ENCODE assay signal across 1 cellular context in the genomic region with DNA sequence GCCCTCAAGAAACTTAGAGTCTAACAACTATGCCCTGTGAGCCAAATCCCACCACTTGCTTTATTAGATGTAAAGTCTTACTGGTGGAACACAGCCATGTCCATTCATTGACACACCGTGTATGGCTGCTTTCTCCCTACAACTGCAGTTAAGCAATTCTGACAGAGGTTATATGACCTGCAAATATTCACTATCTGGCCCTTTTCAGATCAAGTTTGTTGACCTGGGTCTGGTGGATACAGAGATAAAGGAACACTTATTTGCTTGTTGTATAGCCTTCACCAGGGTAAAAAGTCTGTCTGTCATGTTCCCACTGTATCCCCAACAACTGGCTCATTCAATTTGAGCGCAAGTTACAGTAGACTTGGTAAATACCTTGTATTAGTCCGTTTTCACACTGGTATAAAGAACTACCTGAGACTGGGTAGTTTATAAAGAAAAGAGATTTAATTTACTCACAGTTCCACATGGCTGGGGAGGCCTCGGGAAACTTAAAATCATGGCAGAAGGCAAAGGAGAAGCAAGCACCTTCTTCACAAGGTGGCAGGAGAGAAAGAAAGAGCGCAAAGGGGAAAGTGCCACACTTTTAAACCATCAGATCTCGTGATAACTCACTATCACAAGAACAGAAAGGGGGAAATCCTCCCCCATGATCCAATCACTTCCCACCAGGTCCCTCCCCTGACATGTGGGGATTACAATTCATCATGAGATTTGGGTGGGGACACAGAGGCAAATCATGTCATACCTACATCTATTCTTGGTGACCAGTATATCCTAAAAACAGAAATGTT.
TF ChIP-seq lines count a peak whose summit lies in the region.

No MANE protein-coding gene starts in this region.

TF ChIP-seq in HepG2, 621 proteins besides CTCF, POLR2A, EP300 and RAD21 (continued from another document and continues in another):
- TF ChIP-seq ZNF770 (CRISPR knock-in tag; IDR thresholded peaks at IDR 0.05) (no peak), ZNF780A (CRISPR knock-in tag; IDR thresholded peaks at IDR 0.05) (no peak), SALL1 (CRISPR knock-in tag; IDR thresholded peaks at IDR 0.05) (peak; percentile 53; the same call in 1 of the 2 replicates), AFF4 (CRISPR knock-in tag; IDR thresholded peaks at IDR 0.05) (peak; percentile 33; the same call in 1 of the 2 replicates), NFKB2 (CRISPR knock-in tag; IDR thresholded peaks at IDR 0.05; ENCODE audit: borderline replicate concordance) (no peak), KLF11 (CRISPR knock-in tag; IDR thresholded peaks at IDR 0.05) (no peak), KLF6 (CRISPR knock-in tag; IDR thresholded peaks at IDR 0.05) (no peak), ZNF180 (CRISPR knock-in tag; IDR thresholded peaks at IDR 0.05; ENCODE audit: borderline replicate concordance, low read depth) (no peak), ZNF737 (CRISPR knock-in tag; IDR thresholded peaks at IDR 0.05; ENCODE audit: borderline replicate concordance) (no peak), ZNF609 (CRISPR knock-in tag; IDR thresholded peaks at IDR 0.05; ENCODE audit: borderline replicate concordance) (peak; percentile 97), ZNF589 (CRISPR knock-in tag; conservative IDR thresholded peaks at IDR 0.05) (no peak), NFIC (IDR thresholded peaks at IDR 0.05; ENCODE audit: low read length) (peak; percentile 94), NCOR1 (IDR thresholded peaks at IDR 0.05; ENCODE audit: borderline replicate concordance, low read length) (peak; percentile 78; the same call in 1 of the 2 replicates), ZNF512B (CRISPR knock-in tag; IDR thresholded peaks at IDR 0.05; ENCODE audit: borderline replicate concordance) (no peak), ZBTB20 (CRISPR knock-in tag; IDR thresholded peaks at IDR 0.05; ENCODE audit: borderline replicate concordance, low read depth) (peak; percentile 76), HDAC6 (IDR thresholded peaks at IDR 0.05; ENCODE audit: low read depth, low read length) (no peak), ZNF343 (CRISPR knock-in tag; IDR thresholded peaks at IDR 0.05) (no peak), ZNF768 (CRISPR knock-in tag; IDR thresholded peaks at IDR 0.05) (no peak), MIXL1 (CRISPR knock-in tag; IDR thresholded peaks at IDR 0.05) (peak; percentile 75; the same call in 1 of the 2 replicates), ZBTB3 (CRISPR knock-in tag; IDR thresholded peaks at IDR 0.05; ENCODE audit: borderline replicate concordance, low read depth) (no peak), MYNN (CRISPR knock-in tag; IDR thresholded peaks at IDR 0.05; ENCODE audit: low read depth) (no peak), RXRB (CRISPR knock-in tag; IDR thresholded peaks at IDR 0.05; ENCODE audit: borderline replicate concordance) (peak; percentile 92), SMAD1 (CRISPR knock-in tag; IDR thresholded peaks at IDR 0.05; ENCODE audit: borderline replicate concordance, low read depth) (no peak), ZGPAT (CRISPR knock-in tag; IDR thresholded peaks at IDR 0.05) (peak; percentile 64; the same call in 1 of the 2 replicates)
- TF ChIP-seq, protein P1, sequence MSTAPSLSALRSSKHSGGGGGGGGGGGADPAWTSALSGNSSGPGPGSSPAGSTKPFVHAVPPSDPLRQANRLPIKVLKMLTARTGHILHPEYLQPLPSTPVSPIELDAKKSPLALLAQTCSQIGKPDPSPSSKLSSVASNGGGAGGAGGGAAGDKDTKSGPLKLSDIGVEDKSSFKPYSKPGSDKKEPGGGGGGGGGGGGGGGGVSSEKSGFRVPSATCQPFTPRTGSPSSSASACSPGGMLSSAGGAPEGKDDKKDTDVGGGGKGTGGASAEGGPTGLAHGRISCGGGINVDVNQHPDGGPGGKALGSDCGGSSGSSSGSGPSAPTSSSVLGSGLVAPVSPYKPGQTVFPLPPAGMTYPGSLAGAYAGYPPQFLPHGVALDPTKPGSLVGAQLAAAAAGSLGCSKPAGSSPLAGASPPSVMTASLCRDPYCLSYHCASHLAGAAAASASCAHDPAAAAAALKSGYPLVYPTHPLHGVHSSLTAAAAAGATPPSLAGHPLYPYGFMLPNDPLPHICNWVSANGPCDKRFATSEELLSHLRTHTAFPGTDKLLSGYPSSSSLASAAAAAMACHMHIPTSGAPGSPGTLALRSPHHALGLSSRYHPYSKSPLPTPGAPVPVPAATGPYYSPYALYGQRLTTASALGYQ (CRISPR knock-in tag; IDR thresholded peaks at IDR 0.05): peak; percentile 87; the same call in 1 of the 2 replicates
- TF ChIP-seq, protein P2, sequence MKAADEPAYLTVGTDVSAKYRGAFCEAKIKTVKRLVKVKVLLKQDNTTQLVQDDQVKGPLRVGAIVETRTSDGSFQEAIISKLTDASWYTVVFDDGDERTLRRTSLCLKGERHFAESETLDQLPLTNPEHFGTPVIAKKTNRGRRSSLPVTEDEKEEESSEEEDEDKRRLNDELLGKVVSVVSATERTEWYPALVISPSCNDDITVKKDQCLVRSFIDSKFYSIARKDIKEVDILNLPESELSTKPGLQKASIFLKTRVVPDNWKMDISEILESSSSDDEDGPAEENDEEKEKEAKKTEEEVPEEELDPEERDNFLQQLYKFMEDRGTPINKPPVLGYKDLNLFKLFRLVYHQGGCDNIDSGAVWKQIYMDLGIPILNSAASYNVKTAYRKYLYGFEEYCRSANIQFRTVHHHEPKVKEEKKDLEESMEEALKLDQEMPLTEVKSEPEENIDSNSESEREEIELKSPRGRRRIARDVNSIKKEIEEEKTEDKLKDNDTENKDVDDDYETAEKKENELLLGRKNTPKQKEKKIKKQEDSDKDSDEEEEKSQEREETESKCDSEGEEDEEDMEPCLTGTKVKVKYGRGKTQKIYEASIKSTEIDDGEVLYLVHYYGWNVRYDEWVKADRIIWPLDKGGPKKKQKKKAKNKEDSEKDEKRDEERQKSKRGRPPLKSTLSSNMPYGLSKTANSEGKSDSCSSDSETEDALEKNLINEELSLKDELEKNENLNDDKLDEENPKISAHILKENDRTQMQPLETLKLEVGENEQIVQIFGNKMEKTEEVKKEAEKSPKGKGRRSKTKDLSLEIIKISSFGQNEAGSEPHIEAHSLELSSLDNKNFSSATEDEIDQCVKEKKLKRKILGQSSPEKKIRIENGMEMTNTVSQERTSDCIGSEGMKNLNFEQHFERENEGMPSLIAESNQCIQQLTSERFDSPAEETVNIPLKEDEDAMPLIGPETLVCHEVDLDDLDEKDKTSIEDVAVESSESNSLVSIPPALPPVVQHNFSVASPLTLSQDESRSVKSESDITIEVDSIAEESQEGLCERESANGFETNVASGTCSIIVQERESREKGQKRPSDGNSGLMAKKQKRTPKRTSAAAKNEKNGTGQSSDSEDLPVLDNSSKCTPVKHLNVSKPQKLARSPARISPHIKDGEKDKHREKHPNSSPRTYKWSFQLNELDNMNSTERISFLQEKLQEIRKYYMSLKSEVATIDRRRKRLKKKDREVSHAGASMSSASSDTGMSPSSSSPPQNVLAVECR (CRISPR knock-in tag; IDR thresholded peaks at IDR 0.05; ENCODE audit: borderline replicate concordance): peak; percentile 24; the same call in 1 of the 2 replicates
- TF ChIP-seq, protein P3, sequence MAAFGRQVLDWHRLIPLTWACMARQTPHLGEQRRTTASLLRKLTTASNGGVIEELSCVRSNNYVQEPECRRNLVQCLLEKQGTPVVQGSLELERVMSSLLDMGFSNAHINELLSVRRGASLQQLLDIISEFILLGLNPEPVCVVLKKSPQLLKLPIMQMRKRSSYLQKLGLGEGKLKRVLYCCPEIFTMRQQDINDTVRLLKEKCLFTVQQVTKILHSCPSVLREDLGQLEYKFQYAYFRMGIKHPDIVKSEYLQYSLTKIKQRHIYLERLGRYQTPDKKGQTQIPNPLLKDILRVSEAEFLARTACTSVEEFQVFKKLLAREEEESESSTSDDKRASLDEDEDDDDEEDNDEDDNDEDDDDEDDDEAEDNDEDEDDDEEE (CRISPR knock-in tag; IDR thresholded peaks at IDR 0.05): no peak
